ENCODE assay signal across 12 cellular contexts in the genomic region with DNA sequence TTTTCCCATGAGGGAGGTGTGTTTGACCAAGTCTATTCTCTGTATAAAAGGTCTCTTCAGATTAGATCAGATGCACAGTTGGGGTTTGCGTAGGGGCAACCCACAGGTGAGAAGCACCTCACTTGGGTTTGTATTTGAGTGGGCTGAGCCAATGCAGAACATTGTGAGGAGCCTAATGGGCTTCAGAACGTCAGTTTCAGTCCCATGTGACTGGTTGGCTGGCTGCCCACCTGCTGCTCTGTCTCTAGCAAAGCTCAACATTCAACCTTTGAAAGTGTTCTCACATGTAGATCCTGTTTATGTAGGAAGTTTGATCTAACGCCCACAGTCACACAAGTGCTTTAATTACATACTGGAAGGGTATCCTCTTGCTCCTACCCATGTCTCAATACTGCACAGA.
DNase-seq lines count a peak whose midpoint lies in the region; ATAC-seq, FAIRE-seq and TF ChIP-seq lines count a peak whose summit lies in the region.
"Had no signal": no experiment of that assay in that cellular context is flagged by ENCODE, and none has a peak within 500 bp of the region (broad histone marks: within the 10 kb centered on the region; RNA-seq: fewer than 3 reads in every experiment).

No MANE protein-coding gene starts in this region.

- H3K9ac ChIP-seq in kidney (ENCODE audit: low read length in 2 of 2): no peak overlapping the region

- TF ChIP-seq CTCF in kidney (IDR thresholded peaks at IDR 0.05; ENCODE audit: borderline replicate concordance, extremely low read depth, insufficient read depth) (no peak), stomach (IDR thresholded peaks at IDR 0.05) (no peak)

- 35 to 44% (median 39%) methylated on average over 3 of the region's 3 CpGs for WGBS in stomach, 5 donors

- DNase-seq in stimulated activated CD4-positive, alpha-beta T cell treated with anti-CD3 and anti-CD28 coated beads, Interleukin-12 subunit alpha, Interleukin-12 subunit beta, amount 100 ng/mL, for 4 hours: peak; percentile 22
- DNase-seq in stimulated activated CD4-positive, alpha-beta T cell treated with anti-CD3 and anti-CD28 coated beads, Interleukin-2, amount 100 ng/mL, for 48 hours: no peak
- DNase-seq in RPMI8226 (peak; percentile 47), kidney (peak; percentile 53), stomach (peak; percentile 27), NCI-H2227 (lab: John Stamatoyannopoulos, UW; ENCODE audit: unreplicated experiment) (no peak), NCI-H128 (lab: John Stamatoyannopoulos, UW; ENCODE audit: unreplicated experiment) (no peak)
- DNase-seq: HCEC 1CT, NCI-H2107 had no signal

- no peak for TF ChIP-seq EP300 in stomach (IDR thresholded peaks at IDR 0.05)

- H3K9me3 ChIP-seq in kidney (ENCODE audit: control insufficient read depth in 1 of 2, low read length in 2 of 2): no peaks in the 10 kb centered on the region
- H3K9me3 ChIP-seq in stomach: no peaks in the 10 kb centered on the region
- H3K9me3 ChIP-seq: suprapubic skin had no signal

- FAIRE-seq in kidney (lab: Jason Lieb, UNC): no peak

- no peak overlapping the region for H3K27ac ChIP-seq in kidney (ENCODE audit: low read depth in 2 of 2, low read length in 2 of 2)
- H3K27ac ChIP-seq in stomach: no peak overlapping the region
- H3K27ac ChIP-seq: suprapubic skin had no signal

- ATAC-seq in GM19328 (IDR thresholded peaks at IDR 0.05; ENCODE audit: unreplicated experiment): no peak
- ATAC-seq: SK-N-SH treated with all-trans-retinoic acid at 6 μM for 48 hours had no signal

- intact Hi-C loops in kidney (cut with DNase I): no loop called here
- intact Hi-C loops in stomach (cut with DNase I; ENCODE audit: low total_unique reads): no loop called here

- H3K36me3 ChIP-seq in kidney (ENCODE audit: control insufficient read depth in 1 of 2, insufficient read depth in 2 of 2, low read length in 2 of 2) (no peaks in the 10 kb centered on the region), stomach (no peaks in the 10 kb centered on the region)
- H3K36me3 ChIP-seq: suprapubic skin had no signal

- H3K27me3 ChIP-seq in stomach: no peaks in the 10 kb centered on the region
- H3K27me3 ChIP-seq: suprapubic skin had no signal

- no peak for TF ChIP-seq POLR2A in stomach (IDR thresholded peaks at IDR 0.05)

- H3K4me1 ChIP-seq in kidney (ENCODE audit: control insufficient read depth in 1 of 2, insufficient read depth in 1 of 2, low read depth in 1 of 2, low read length in 2 of 2) (no peaks in the 10 kb centered on the region), stomach (no peaks in the 10 kb centered on the region)
- H3K4me1 ChIP-seq: suprapubic skin had no signal

- H3K4me3 ChIP-seq in kidney (ENCODE audit: low read length in 2 of 2) (no peak overlapping the region), stomach (no peak overlapping the region)
- H3K4me3 ChIP-seq: suprapubic skin had no signal

Comparison
In these comparisons a context has a peak if more than half of its experiments do, and no peak if none do; other contexts are left out.
1. DNase-seq: peak in stimulated activated CD4-positive, alpha-beta T cell treated with anti-CD3 and anti-CD28 coated beads, Interleukin-12 subunit alpha, Interleukin-12 subunit beta, amount 100 ng/mL, for 4 hours (single experiment), RPMI8226 (single experiment), kidney (single experiment) and stomach (single experiment); none in stimulated activated CD4-positive, alpha-beta T cell treated with anti-CD3 and anti-CD28 coated beads, Interleukin-2, amount 100 ng/mL, for 48 hours (0 of 2), NCI-H2227 (single experiment) and NCI-H128 (single experiment).